24 cellular contexts compared by ENCODE assay signal in the genomic region with DNA sequence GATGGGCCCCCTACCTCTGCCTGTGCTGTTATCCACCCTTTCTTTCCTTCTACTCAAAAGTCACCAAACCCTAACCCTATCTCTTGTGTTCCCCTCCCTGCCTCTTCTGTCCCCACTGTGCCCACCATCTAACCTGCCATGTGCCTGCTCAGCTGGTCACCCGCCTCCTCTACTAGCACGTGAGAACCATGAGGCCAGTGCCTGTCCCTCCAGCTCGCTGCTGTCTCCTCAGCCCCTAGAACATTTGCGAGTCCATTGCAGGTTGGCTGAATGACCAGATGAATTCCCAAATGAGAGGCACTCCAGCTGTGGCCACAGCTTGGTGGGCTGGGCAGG.
DNase-seq lines count a peak whose midpoint lies in the region; ATAC-seq and TF ChIP-seq lines count a peak whose summit lies in the region.
"Had no signal": no experiment of that assay in that cellular context is flagged by ENCODE, and none has a peak within 500 bp of the region (broad histone marks: within the 10 kb centered on the region; RNA-seq: fewer than 3 reads in every experiment).

No MANE protein-coding gene starts in this region.

- peaks cover 4% of the 10 kb centered on the region for H3K79me1 ChIP-seq in mesenchymal stem cell (replicated peaks; ENCODE audit: low read length, poor library complexity, severe bottlenecking)

- no peak for ATAC-seq in upper lobe of right lung
- ATAC-seq: effector memory CD8-positive, alpha-beta T cell; left lung had no signal

- WGBS in mesenchymal stem cell = 90% methylated on average over 4 of the region's 4 CpGs

- H2BK120ac ChIP-seq in mesenchymal stem cell (ENCODE audit: low read depth, low read length) = peak overlapping the region; percentile 71

- TF ChIP-seq CTCF in WERI-Rb-1 (IDR thresholded peaks at IDR 0.05; ENCODE audit: low read depth, low read length) = no peak
- TF ChIP-seq CTCF in upper lobe of right lung (IDR thresholded peaks at IDR 0.05) = no peak
- TF ChIP-seq CTCF in tibial artery (IDR thresholded peaks at IDR 0.05) = no peak

- no peak overlapping the region for H3K9ac ChIP-seq in mesenchymal stem cell (ENCODE audit: low read length)

- peak overlapping the region; percentile 92 for H4K91ac ChIP-seq in mesenchymal stem cell (ENCODE audit: low read length)

- H3K27ac ChIP-seq in WERI-Rb-1 = peak overlapping the region; percentile 35
- no peak overlapping the region for H3K27ac ChIP-seq in mesenchymal stem cell (ENCODE audit: low read length, poor library complexity, severe bottlenecking)
- H3K27ac ChIP-seq in upper lobe of right lung = no peak overlapping the region
- H3K27ac ChIP-seq in tibial artery = no peak overlapping the region
- H3K27ac ChIP-seq: HL-60, left lung, transverse colon had no signal

- no peak overlapping the region for H2BK15ac ChIP-seq in mesenchymal stem cell (ENCODE audit: low read depth, poor library complexity, severe bottlenecking)

- H3K14ac ChIP-seq in mesenchymal stem cell (ENCODE audit: low read length in 2 of 2) = no peak overlapping the region

- H3K4me2 ChIP-seq in mesenchymal stem cell (ENCODE audit: low read length, poor library complexity, severe bottlenecking) = no peak overlapping the region

- no peak overlapping the region for H3K4me3 ChIP-seq in WERI-Rb-1 (ENCODE audit: low read depth, low read length)
- H3K4me3 ChIP-seq in mesenchymal stem cell (ENCODE audit: insufficient read depth in 1 of 2, low read depth in 1 of 2, low read length in 2 of 2) = no peak overlapping the region
- no peak overlapping the region for H3K4me3 ChIP-seq in upper lobe of right lung
- H3K4me3 ChIP-seq in tibial artery = no peak overlapping the region
- H3K4me3 ChIP-seq: left lung, transverse colon had no signal

- intact Hi-C loops in upper lobe of right lung (cut with DNase I) = no loop called here
- intact Hi-C loops in tibial artery (cut with DNase I; ENCODE audit: low total_unique reads) = no loop called here

- DNase-seq in activated CD8-positive, alpha-beta memory T cell treated with anti-CD3 and anti-CD28 coated beads for 24 hours = peak; percentile 21
- DNase-seq in activated CD8-positive, alpha-beta memory T cell treated with anti-CD3 and anti-CD28 coated beads, Interleukin-2, amount 50 U/mL, for 4 hours = no peak
- no peak for DNase-seq in WERI-Rb-1
- no peak for DNase-seq in mesenchymal stem cell
- peak; percentile 51 for DNase-seq in upper lobe of right lung
- no peak for DNase-seq in tibial artery
- DNase-seq in C1 segment of cervical spinal cord (lab: John Stamatoyannopoulos, UW) = no peak
- DNase-seq in hippocampal formation (lab: John Stamatoyannopoulos, UW) = no peak
- DNase-seq: activated CD4-positive, alpha-beta memory T cell treated with anti-CD3 and anti-CD28 coated beads, Interleukin-2, amount 10 ng/mL, durations not matched to agents 7 days and 5 days; activated CD4-positive, alpha-beta T cell treated with anti-CD3 and anti-CD28 coated beads for 1 hour; activated gamma-delta T cell; activated naive CD8-positive, alpha-beta T cell treated with anti-CD3 and anti-CD28 coated beads, Interleukin-2, amount 10 ng/mL, durations not matched to agents 7 days and 5 days; aorta; CD8-positive, alpha-beta memory T cell; cortex of kidney; effector memory CD8-positive, alpha-beta T cell; left lung; NCI-H2029; NCI-H226; nucleus accumbens; Right ventricle myocardium superior; stimulated activated CD4-positive, alpha-beta T cell treated with anti-CD3 and anti-CD28 coated beads, Interleukin-4, amount 100 ng/mL, for 24 hours; transverse colon had no signal

- no peak overlapping the region for H2BK12ac ChIP-seq in mesenchymal stem cell (ENCODE audit: low read length in 2 of 2)

- H4K8ac ChIP-seq in mesenchymal stem cell (ENCODE audit: low read length) = peak overlapping the region; percentile 88

- no peak overlapping the region for H2BK5ac ChIP-seq in mesenchymal stem cell (ENCODE audit: low read depth, low read length, poor library complexity, severe bottlenecking)

- H3K23ac ChIP-seq in mesenchymal stem cell (ENCODE audit: low read length in 2 of 2) = no peak overlapping the region

- no peaks in the 10 kb centered on the region for H3K36me3 ChIP-seq in WERI-Rb-1
- peaks cover 7 to 71% of the 10 kb centered on the region in 2 experiments for H3K36me3 ChIP-seq in mesenchymal stem cell (ENCODE audit: control insufficient read depth in 1 of 2, insufficient read depth in 2 of 2, low read depth in 1 of 2, low read length in 2 of 2)
- H3K36me3 ChIP-seq in upper lobe of right lung = no peaks in the 10 kb centered on the region
- H3K36me3 ChIP-seq in tibial artery = no peaks in the 10 kb centered on the region
- H3K36me3 ChIP-seq: left lung, transverse colon had no signal

- H3K9me3 ChIP-seq in WERI-Rb-1 (ENCODE audit: severe bottlenecking) (no peaks in the 10 kb centered on the region), mesenchymal stem cell (ENCODE audit: control insufficient read depth, low read length) (no peaks in the 10 kb centered on the region), upper lobe of right lung (no peaks in the 10 kb centered on the region), tibial artery (no peaks in the 10 kb centered on the region)
- H3K9me3 ChIP-seq: left lung, transverse colon had no signal

- H3K4me1 ChIP-seq in mesenchymal stem cell (ENCODE audit: control insufficient read depth, insufficient read depth, low read depth, low read length) (peaks cover 7% of the 10 kb centered on the region), upper lobe of right lung (no peaks in the 10 kb centered on the region), tibial artery (no peaks in the 10 kb centered on the region)
- H3K4me1 ChIP-seq: left lung, transverse colon had no signal

- no peaks in the 10 kb centered on the region for H3K27me3 ChIP-seq in WERI-Rb-1 (ENCODE audit: insufficient read depth, low read depth, severe bottlenecking)
- H3K27me3 ChIP-seq in mesenchymal stem cell (ENCODE audit: control insufficient read depth in 1 of 2, insufficient read depth in 1 of 2, low read length in 2 of 2) = no peaks in the 10 kb centered on the region
- no peaks in the 10 kb centered on the region for H3K27me3 ChIP-seq in upper lobe of right lung
- no peaks in the 10 kb centered on the region for H3K27me3 ChIP-seq in tibial artery
- H3K27me3 ChIP-seq: transverse colon had no signal

- H3K4ac ChIP-seq in mesenchymal stem cell (ENCODE audit: low read depth in 1 of 2, low read length in 2 of 2) = peak overlapping the region in 1 of 2 experiments; percentile 66

- H2AFZ ChIP-seq in mesenchymal stem cell (ENCODE audit: low read depth, low read length) = no peak overlapping the region

- peak overlapping the region; percentile 30 to 55 for H3K18ac ChIP-seq in mesenchymal stem cell (ENCODE audit: low read depth in 1 of 2, low read length in 2 of 2)

- H2AK5ac ChIP-seq in mesenchymal stem cell (ENCODE audit: low read length, severe bottlenecking) = no peak overlapping the region

Comparison
In these comparisons a context has a peak if more than half of its experiments do, and no peak if none do; other contexts are left out.
1. DNase-seq: peak in activated CD8-positive, alpha-beta memory T cell treated with anti-CD3 and anti-CD28 coated beads for 24 hours (single experiment) and upper lobe of right lung (single experiment); none in activated CD8-positive, alpha-beta memory T cell treated with anti-CD3 and anti-CD28 coated beads, Interleukin-2, amount 50 U/mL, for 4 hours (single experiment), WERI-Rb-1 (single experiment), mesenchymal stem cell (single experiment), tibial artery (0 of 2), C1 segment of cervical spinal cord (0 of 14) and hippocampal formation (0 of 2).